Comparison of ENCODE assay signal across 1 cellular context in genomic region chr6:143647191-143647590, GRCh38.
TF ChIP-seq lines count a peak whose summit lies in the region.

No MANE protein-coding gene starts in this region.

TF ChIP-seq in K562, 482 proteins besides CTCF, POLR2A, EP300 and RAD21:
- TF ChIP-seq ZSCAN29 (IDR thresholded peaks at IDR 0.05), result no peak
- TF ChIP-seq ZNF512 (tag; IDR thresholded peaks at IDR 0.05), result no peak
- no peak for TF ChIP-seq ETV6 (IDR thresholded peaks at IDR 0.05; ENCODE audit: borderline replicate concordance in 1 of 2, low read depth in 2 of 2, low read length in 1 of 2)
- TF ChIP-seq ETV6 (CRISPR knock-in tag; IDR thresholded peaks at IDR 0.05; ENCODE audit: borderline replicate concordance), result no peak
- TF ChIP-seq ZNF699 (CRISPR knock-in tag; IDR thresholded peaks at IDR 0.05; ENCODE audit: insufficient replicate concordance), result no peak
- no peak for TF ChIP-seq TRIM24 (IDR thresholded peaks at IDR 0.05)
- TF ChIP-seq KLF13 (tag; IDR thresholded peaks at IDR 0.05; ENCODE audit: borderline replicate concordance, low read depth), result no peak
- TF ChIP-seq, protein P1, sequence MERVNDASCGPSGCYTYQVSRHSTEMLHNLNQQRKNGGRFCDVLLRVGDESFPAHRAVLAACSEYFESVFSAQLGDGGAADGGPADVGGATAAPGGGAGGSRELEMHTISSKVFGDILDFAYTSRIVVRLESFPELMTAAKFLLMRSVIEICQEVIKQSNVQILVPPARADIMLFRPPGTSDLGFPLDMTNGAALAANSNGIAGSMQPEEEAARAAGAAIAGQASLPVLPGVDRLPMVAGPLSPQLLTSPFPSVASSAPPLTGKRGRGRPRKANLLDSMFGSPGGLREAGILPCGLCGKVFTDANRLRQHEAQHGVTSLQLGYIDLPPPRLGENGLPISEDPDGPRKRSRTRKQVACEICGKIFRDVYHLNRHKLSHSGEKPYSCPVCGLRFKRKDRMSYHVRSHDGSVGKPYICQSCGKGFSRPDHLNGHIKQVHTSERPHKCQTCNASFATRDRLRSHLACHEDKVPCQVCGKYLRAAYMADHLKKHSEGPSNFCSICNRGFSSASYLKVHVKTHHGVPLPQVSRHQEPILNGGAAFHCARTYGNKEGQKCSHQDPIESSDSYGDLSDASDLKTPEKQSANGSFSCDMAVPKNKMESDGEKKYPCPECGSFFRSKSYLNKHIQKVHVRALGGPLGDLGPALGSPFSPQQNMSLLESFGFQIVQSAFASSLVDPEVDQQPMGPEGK (CRISPR knock-in tag; IDR thresholded peaks at IDR 0.05; ENCODE audit: borderline replicate concordance), result no peak
- TF ChIP-seq ZNF780A (CRISPR knock-in tag; IDR thresholded peaks at IDR 0.05), result no peak
- no peak for TF ChIP-seq HLTF (IDR thresholded peaks at IDR 0.05)
TF ChIP-seq in K562: peak in this region for 0.
